ENCODE assay signal across 8 cellular contexts in the genomic region with DNA sequence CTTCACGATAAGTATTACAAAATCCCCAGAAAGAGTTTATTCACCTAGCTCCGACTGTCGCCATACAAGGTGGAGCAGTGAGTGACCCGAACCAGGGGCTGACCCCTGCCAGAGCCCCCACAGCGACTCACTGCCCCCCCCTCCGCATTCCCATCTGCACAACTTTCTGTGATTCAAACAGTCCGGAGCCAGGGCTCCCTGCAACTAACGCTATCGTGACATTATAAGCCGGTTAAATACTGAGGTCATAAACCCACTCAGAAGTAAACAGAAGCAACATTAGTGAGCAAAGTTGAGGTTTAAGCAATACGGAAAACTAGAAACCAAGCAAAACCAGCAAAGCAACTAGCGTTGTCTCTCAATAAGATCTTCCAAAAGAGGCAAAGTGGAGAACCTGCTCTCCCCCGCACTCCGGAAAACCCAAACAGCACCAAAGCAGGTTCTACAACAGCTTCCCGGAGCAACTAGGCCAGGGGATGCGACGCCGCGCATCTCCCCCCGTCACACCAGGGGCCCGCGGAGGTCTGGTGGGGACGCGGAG. TPM values are rescaled to one million over a fixed set of nuclear protein-coding genes. Genes with fewer than 3 reads are reported as not detected.
A peak's percentile ranks its signal among the peaks of the same experiment; 100 is the strongest.
DNase-seq lines count a peak whose midpoint lies in the region; ATAC-seq, FAIRE-seq and TF ChIP-seq lines count a peak whose summit lies in the region.

No MANE protein-coding gene starts in this region.

- no peaks in the 10 kb centered on the region for H3K36me3 ChIP-seq in CD4-positive, alpha-beta memory T cell (ENCODE audit: insufficient read depth, low read length)
- no peaks in the 10 kb centered on the region for H3K36me3 ChIP-seq in left ventricle myocardium inferior

- H3K4me3 Mint-ChIP-seq in CD4-positive, alpha-beta memory T cell, result peak overlapping the region; percentile 84 to 94 (median 92)
- H3K4me3 Mint-ChIP-seq in activated T-cell treated with anti-CD3 and anti-CD28 coated beads, Interleukin-2, amount 50 U/mL, for 72 hours, result peak overlapping the region; percentile 94 to 98

- peaks cover 0 to 11% of the 10 kb centered on the region in 2 donors for H3K36me3 Mint-ChIP-seq in CD4-positive, alpha-beta memory T cell
- no peaks in the 10 kb centered on the region for H3K36me3 Mint-ChIP-seq in activated T-cell treated with anti-CD3 and anti-CD28 coated beads, Interleukin-2, amount 50 U/mL, for 72 hours (ENCODE audit: insufficient read depth in 2 of 2)

- H3K4me3 ChIP-seq in CD4-positive, alpha-beta memory T cell (ENCODE audit: low read length in 2 of 2), result peak overlapping the region; percentile 43 to 61
- peak overlapping the region; percentile 98 for H3K4me3 ChIP-seq in HL-60 (replicated peaks; ENCODE audit: insufficient read depth, low read length)
- H3K4me3 ChIP-seq in left ventricle myocardium inferior, result peak overlapping the region; percentile 98

- no peak for TF ChIP-seq CTCF in HL-60 (IDR thresholded peaks at IDR 0.05; ENCODE audit: insufficient read depth, low read length)
- no peak for TF ChIP-seq CTCF in left ventricle myocardium inferior (IDR thresholded peaks at IDR 0.05; ENCODE audit: borderline replicate concordance)

- no peak for FAIRE-seq in frontal cortex (lab: Jason Lieb, UNC)

- intact Hi-C loops in CD4-positive, alpha-beta memory T cell (cut with micrococcal nuclease), result loop anchor here (1.0 to 2.0 kb wide), 4 partner anchors 38 to 770 kb away; partner anchors contain the start of genes ELP6 and SETD2
- intact Hi-C loops in left ventricle myocardium inferior (cut with micrococcal nuclease), result no loop called here

- peak in 1 of 5 donors; percentile 60 for DNase-seq in CD4-positive, alpha-beta memory T cell
- no peak for DNase-seq in HL-60 (ENCODE audit: low read depth in 1 of 2, low spot score in 1 of 2)
- DNase-seq in activated T-cell treated with anti-CD3 and anti-CD28 coated beads, Interleukin-2, amount 50 U/mL, for 72 hours, result no peak
- DNase-seq in left ventricle myocardium inferior, result no peak
- DNase-seq in renal cortical epithelial cell (ENCODE audit: low read depth), result peak; percentile 46
- no peak for DNase-seq in frontal cortex (ENCODE audit: low spot score in 2 of 2)
- DNase-seq in NCI-H524 treated with DMSO at 0.1 percent for 48 hours (lab: John Stamatoyannopoulos, UW), result no peak

- H3K9me3 ChIP-seq in CD4-positive, alpha-beta memory T cell (ENCODE audit: control insufficient read depth in 1 of 2, low read length in 2 of 2), result no peaks in the 10 kb centered on the region
- H3K9me3 ChIP-seq in left ventricle myocardium inferior (replicated peaks), result no peaks in the 10 kb centered on the region

- CTCF ChIA-PET in CD4-positive, alpha-beta memory T cell (lab: Charles Lee; ENCODE audit: partially characterized antibody), result interaction anchor here (0.6 to 4.9 kb wide), 4 partner anchors 9 to 310 kb away, joined by 3 to 69 read pairs (median 3); no protein-coding TSS in a partner anchor

- peak overlapping the region; percentile 72 for H3K27ac ChIP-seq in CD4-positive, alpha-beta memory T cell (ENCODE audit: low read depth, low read length)
- H3K27ac ChIP-seq in HL-60 (replicated peaks) (peak overlapping the region; percentile 65), left ventricle myocardium inferior (replicated peaks) (peak overlapping the region; percentile 83)

- H3K9me3 Mint-ChIP-seq in CD4-positive, alpha-beta memory T cell, result no peaks in the 10 kb centered on the region
- no peaks in the 10 kb centered on the region for H3K9me3 Mint-ChIP-seq in activated T-cell treated with anti-CD3 and anti-CD28 coated beads, Interleukin-2, amount 50 U/mL, for 72 hours

- H3K27ac Mint-ChIP-seq in CD4-positive, alpha-beta memory T cell, result peak overlapping the region; percentile 20 to 94 (median 93)
- H3K27ac Mint-ChIP-seq in activated T-cell treated with anti-CD3 and anti-CD28 coated beads, Interleukin-2, amount 50 U/mL, for 72 hours, result peak overlapping the region; percentile 87

- POLR2A ChIA-PET in CD4-positive, alpha-beta memory T cell (lab: Charles Lee; ENCODE audit: partially characterized antibody), result interaction anchor here (0.7 to 2.4 kb wide), 12 partner anchors 9 to 375 kb away, joined by 3 to 27 read pairs (median 4); partner anchors contain the start of genes ELP6, PTPN23, SETD2 and SMARCC1

- no peaks in the 10 kb centered on the region for H3K27me3 ChIP-seq in CD4-positive, alpha-beta memory T cell (ENCODE audit: insufficient read depth, low read length)
- H3K27me3 ChIP-seq in HL-60 (ENCODE audit: insufficient read depth, poor library complexity, severe bottlenecking) (no peaks in the 10 kb centered on the region), left ventricle myocardium inferior (ENCODE audit: low read depth) (no peaks in the 10 kb centered on the region)

- peak; percentile 18 to 28 for ATAC-seq in activated T-cell treated with anti-CD3 and anti-CD28 coated beads, Interleukin-2, amount 50 U/mL, for 72 hours (replicated peaks in 1 of 2)
- ATAC-seq in HG03175 (IDR thresholded peaks at IDR 0.05; ENCODE audit: unreplicated experiment), result no peak

- peaks cover 26% of the 10 kb centered on the region for H3K4me1 ChIP-seq in CD4-positive, alpha-beta memory T cell (ENCODE audit: insufficient read depth, low read length)
- peaks cover 39% of the 10 kb centered on the region for H3K4me1 ChIP-seq in left ventricle myocardium inferior

- H3K4me1 Mint-ChIP-seq in CD4-positive, alpha-beta memory T cell, result peaks cover 28 to 54% (median 39%) of the 10 kb centered on the region in 4 donors
- H3K4me1 Mint-ChIP-seq in activated T-cell treated with anti-CD3 and anti-CD28 coated beads, Interleukin-2, amount 50 U/mL, for 72 hours (ENCODE audit: low read depth), result peaks cover 37% of the 10 kb centered on the region

- H3K27me3 Mint-ChIP-seq in CD4-positive, alpha-beta memory T cell, result no peaks in the 10 kb centered on the region
- no peaks in the 10 kb centered on the region for H3K27me3 Mint-ChIP-seq in activated T-cell treated with anti-CD3 and anti-CD28 coated beads, Interleukin-2, amount 50 U/mL, for 72 hours (ENCODE audit: low read depth)

RNA-seq across cellular contexts. Expression of gene SCAP, which starts 0.6 kb away (rescaled TPM):
- total RNA-seq in CD4-positive, alpha-beta memory T cell, result 10 to 100 TPM; 85.7 to 88.1 TPM
- polyA plus RNA-seq in CD4-positive, alpha-beta memory T cell, result 10 to 100 TPM; 37.7 to 56.4 TPM
- 10 to 100 TPM; 57.3 to 60.4 TPM for total RNA-seq in activated T-cell treated with anti-CD3 and anti-CD28 coated beads, Interleukin-2, amount 50 U/mL, for 72 hours
- 43.1 TPM for total RNA-seq in left ventricle myocardium inferior
- total RNA-seq in renal cortical epithelial cell, result 37.9 and 91.4 TPM in 2 replicates
- 69.3 TPM for total RNA-seq in frontal cortex

RNA-seq across cellular contexts. Expression of gene ELP6, which starts 38.4 kb away (rescaled TPM):
- total RNA-seq in CD4-positive, alpha-beta memory T cell, result 10 to 100 TPM; 24.8 to 28.6 TPM
- polyA plus RNA-seq in CD4-positive, alpha-beta memory T cell, result 10 to 100 TPM; 37.1 to 45.7 TPM
- 10 to 100 TPM; 44.4 to 45.5 TPM for total RNA-seq in activated T-cell treated with anti-CD3 and anti-CD28 coated beads, Interleukin-2, amount 50 U/mL, for 72 hours
- 20.4 TPM for total RNA-seq in left ventricle myocardium inferior
- total RNA-seq in renal cortical epithelial cell, result 17.4 and 29.2 TPM in 2 replicates
- total RNA-seq in frontal cortex, result 27.3 TPM
